13 cellular contexts compared by ENCODE assay signal in the genomic region with DNA sequence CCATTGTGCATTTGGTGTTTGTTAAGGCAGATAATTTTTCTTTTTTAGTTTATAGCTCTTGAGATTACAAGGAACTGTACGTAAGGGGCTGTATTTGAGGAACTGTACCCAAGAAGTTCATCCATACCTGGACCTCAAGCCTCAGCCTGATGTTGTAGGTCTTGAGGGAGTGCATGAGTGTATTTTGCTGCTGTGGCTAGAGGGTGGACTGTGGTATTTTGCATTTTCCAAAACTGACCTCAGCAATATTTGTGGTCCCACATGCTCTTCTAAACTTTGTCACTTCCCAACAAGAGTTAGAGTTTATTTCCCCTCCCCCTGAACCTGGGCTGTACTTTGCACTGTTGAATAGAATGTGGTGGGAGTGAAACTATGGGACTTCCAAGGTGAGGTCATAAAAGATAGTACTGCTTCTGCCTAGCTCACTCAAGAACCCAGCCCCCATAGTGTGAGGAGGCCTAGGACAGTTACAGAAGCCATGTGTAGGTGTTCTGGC. TPM values are rescaled to one million over a fixed set of nuclear protein-coding genes. Genes with fewer than 3 reads are reported as not detected.
A peak's percentile ranks its signal among the peaks of the same experiment; 100 is the strongest.
DNase-seq lines count a peak whose midpoint lies in the region; ATAC-seq, FAIRE-seq and TF ChIP-seq lines count a peak whose summit lies in the region.
"Had no signal": no experiment of that assay in that cellular context is flagged by ENCODE, and none has a peak within 500 bp of the region (broad histone marks: within the 10 kb centered on the region; RNA-seq: fewer than 3 reads in every experiment).

No MANE protein-coding gene starts in this region.

- no peak overlapping the region for H2AFZ ChIP-seq in MM.1S (ENCODE audit: low read length)

- peaks cover 0 to 4% (median 0%) of the 10 kb centered on the region in 5 donors for H3K27me3 Mint-ChIP-seq in naive thymus-derived CD8-positive, alpha-beta T cell

- ATAC-seq in GM18502 (IDR thresholded peaks at IDR 0.05; ENCODE audit: poor library complexity, unreplicated experiment) (peak; percentile 96), GM19395 (IDR thresholded peaks at IDR 0.05; ENCODE audit: unreplicated experiment) (peak; percentile 82), HG02884 (IDR thresholded peaks at IDR 0.05; ENCODE audit: unreplicated experiment) (peak; percentile 99)
- ATAC-seq in naive thymus-derived CD8-positive, alpha-beta T cell: no peak
- ATAC-seq: right cardiac atrium, SK-N-SH treated with all-trans-retinoic acid at 6 μM for 48 hours had no signal

- H3K27ac ChIP-seq in MM.1S (ENCODE audit: low read length) (no peak overlapping the region), right atrium auricular region (no peak overlapping the region)

- FAIRE-seq in GM19239 (lab: Jason Lieb, UNC): no peak
- FAIRE-seq: colon, frontal cortex had no signal

- no peak overlapping the region for H3K27ac Mint-ChIP-seq in naive thymus-derived CD8-positive, alpha-beta T cell
- H3K27ac Mint-ChIP-seq: CD14-positive monocyte had no signal

- no peak overlapping the region for H3K9ac ChIP-seq in MM.1S (ENCODE audit: low read length)

- TF ChIP-seq CTCF in MM.1S (IDR thresholded peaks at IDR 0.05; ENCODE audit: low read length) (no peak), right atrium auricular region (IDR thresholded peaks at IDR 0.05) (no peak)

- H3K9me3 ChIP-seq in MM.1S (replicated peaks; ENCODE audit: insufficient read depth, low read length) (no peaks in the 10 kb centered on the region), right atrium auricular region (peaks cover 0 to 6% of the 10 kb centered on the region in 2 donors)

- no peaks in the 10 kb centered on the region for H3K36me3 ChIP-seq in MM.1S (replicated peaks; ENCODE audit: insufficient read depth, low read length)
- no peaks in the 10 kb centered on the region for H3K36me3 ChIP-seq in right atrium auricular region

- H3K79me2 ChIP-seq in MM.1S (ENCODE audit: low read length): no peaks in the 10 kb centered on the region

- POLR2A ChIA-PET in naive thymus-derived CD8-positive, alpha-beta T cell (lab: Charles Lee): no interaction called here

- H3K4me3 ChIP-seq in MM.1S (ENCODE audit: low read length) (no peak overlapping the region), right atrium auricular region (no peak overlapping the region)

- H4K20me1 ChIP-seq in MM.1S (ENCODE audit: insufficient read depth, low read length): no peaks in the 10 kb centered on the region

- H3K9me3 Mint-ChIP-seq in naive thymus-derived CD8-positive, alpha-beta T cell: peaks cover 0 to 8% (median 0%) of the 10 kb centered on the region in 9 donors

- DNase-seq in MM.1S: peak; percentile 37
- DNase-seq in GM19239 (ENCODE audit: insufficient read length, low spot score): no peak
- no peak for DNase-seq in NCI-H2107 treated with DMSO at 0.1 percent for 48 hours (lab: John Stamatoyannopoulos, UW; ENCODE audit: unreplicated experiment)
- DNase-seq in naive thymus-derived CD8-positive, alpha-beta T cell: no peak
- DNase-seq in right atrium auricular region (ENCODE audit: low spot score): no peak
- DNase-seq: right cardiac atrium had no signal

- no peak overlapping the region for H3K4me3 Mint-ChIP-seq in naive thymus-derived CD8-positive, alpha-beta T cell
- H3K4me3 Mint-ChIP-seq: CD14-positive monocyte had no signal

- 0 out of 2 replicates have a peak, but pooled peaks cover 4% of the 10 kb centered on the region for H3F3A ChIP-seq in MM.1S (ENCODE audit: insufficient read depth, low read length)

- peaks cover 7 to 28% (median 22%) of the 10 kb centered on the region in 3 donors for H3K36me3 Mint-ChIP-seq in naive thymus-derived CD8-positive, alpha-beta T cell

- H3K27me3 ChIP-seq in MM.1S (replicated peaks; ENCODE audit: insufficient read depth, low read length) (no peaks in the 10 kb centered on the region), right atrium auricular region (no peaks in the 10 kb centered on the region)

- no peak overlapping the region for H3K4me2 ChIP-seq in MM.1S (ENCODE audit: low read depth, low read length)

- peaks cover 0 to 1% (median 0%) of the 10 kb centered on the region in 4 donors for H3K4me1 Mint-ChIP-seq in naive thymus-derived CD8-positive, alpha-beta T cell

- no peaks in the 10 kb centered on the region for H3K4me1 ChIP-seq in MM.1S (ENCODE audit: low read length)
- peaks cover 0 to under 1% of the 10 kb centered on the region in 2 donors for H3K4me1 ChIP-seq in right atrium auricular region

- no peaks in the 10 kb centered on the region for H3K9me2 ChIP-seq in MM.1S (replicated peaks; ENCODE audit: insufficient read depth, low read length)

RNA-seq across cellular contexts. Expression of a gene that starts 42.2 kb away (rescaled TPM):
- total RNA-seq in naive thymus-derived CD8-positive, alpha-beta T cell: 10 to 100 TPM; 29.9 to 31.6 TPM
- polyA plus RNA-seq in naive thymus-derived CD8-positive, alpha-beta T cell: 10 to 100 TPM; 14.7 to 24.1 (median 19.3) TPM
- 1 to 10 TPM; 6.6 to 9.2 TPM for total RNA-seq in right atrium auricular region

Comparison
In these comparisons a context has a peak if more than half of its experiments do, and no peak if none do; other contexts are left out.
1. ATAC-seq: peak in GM18502 (single experiment), GM19395 (single experiment) and HG02884 (single experiment); none in naive thymus-derived CD8-positive, alpha-beta T cell (0 of 2).